In genomic region chr14:68552597-68552996, GRCh38 we compare ENCODE assay signal across 11 cellular contexts.
DNase-seq lines count a peak whose midpoint lies in the region; ATAC-seq and TF ChIP-seq lines count a peak whose summit lies in the region.
"Had no signal": no experiment of that assay in that cellular context is flagged by ENCODE, and none has a peak within 500 bp of the region (broad histone marks: within the 10 kb centered on the region; RNA-seq: fewer than 3 reads in every experiment).

No MANE protein-coding gene starts in this region.

- no peak for TF ChIP-seq CTCF in RWPE2 (IDR thresholded peaks at IDR 0.05; ENCODE audit: poor library complexity, severe bottlenecking)
- TF ChIP-seq CTCF in fibroblast of the aortic adventitia (IDR thresholded peaks at IDR 0.05; ENCODE audit: insufficient read depth, low read length): no peak
- no peak for TF ChIP-seq CTCF in stomach (IDR thresholded peaks at IDR 0.05)

- no peaks in the 10 kb centered on the region for H3K9me3 ChIP-seq in RWPE2 (ENCODE audit: severe bottlenecking)
- no peaks in the 10 kb centered on the region for H3K9me3 ChIP-seq in stomach

- no peak for ATAC-seq in RWPE2 (ENCODE audit: low read depth)
- ATAC-seq in GM18873 (IDR thresholded peaks at IDR 0.05; ENCODE audit: low FRiP score, unreplicated experiment): no peak
- no peak for ATAC-seq in GM21390 (IDR thresholded peaks at IDR 0.05; ENCODE audit: unreplicated experiment)
- ATAC-seq in GM18870 (IDR thresholded peaks at IDR 0.05; ENCODE audit: unreplicated experiment): no peak

- H3K36me3 ChIP-seq in RWPE2 (ENCODE audit: low read depth) (no peaks in the 10 kb centered on the region), stomach (no peaks in the 10 kb centered on the region)

- intact Hi-C loops in stomach (cut with DNase I; ENCODE audit: low total_unique reads): no loop called here

- H3K27me3 ChIP-seq in RWPE2 (ENCODE audit: insufficient read depth, poor library complexity, severe bottlenecking) (no peaks in the 10 kb centered on the region), stomach (no peaks in the 10 kb centered on the region)

- H3K27ac ChIP-seq in RWPE2 (ENCODE audit: poor library complexity, severe bottlenecking): peak overlapping the region; percentile 100
- peak overlapping the region in 4 of 5 donors; percentile 87 to 95 (median 93) for H3K27ac ChIP-seq in stomach

- TF ChIP-seq POLR2A in stomach (IDR thresholded peaks at IDR 0.05): no peak

- 30 to 65% (median 46%) methylated on average over 2 of the region's 2 CpGs for WGBS in stomach, 5 donors

- DNase-seq in GDM1 (lab: John Stamatoyannopoulos, UW) (peak; percentile 26), RWPE2 (ENCODE audit: low spot score) (no peak), fibroblast of the aortic adventitia (ENCODE audit: low read depth) (peak; percentile 46), stomach (no peak), NCI-H526 treated with DMSO at 0.1 percent for 48 hours (lab: John Stamatoyannopoulos, UW) (no peak)
- DNase-seq: NCI-H446 treated with DMSO at 0.1 percent for 48 hours; stimulated activated CD4-positive, alpha-beta T cell treated with anti-CD3 and anti-CD28 coated beads, Interleukin-2, amount 100 ng/mL, for 48 hours; T-helper 2 cell had no signal

- H3K4me3 ChIP-seq in RWPE2 (ENCODE audit: severe bottlenecking) (no peak overlapping the region), fibroblast of the aortic adventitia (ENCODE audit: low read depth, low read length) (no peak overlapping the region), stomach (no peak overlapping the region)

- no peak for TF ChIP-seq EP300 in stomach (IDR thresholded peaks at IDR 0.05)

- peaks cover 61% of the 10 kb centered on the region for H3K4me1 ChIP-seq in RWPE2 (ENCODE audit: insufficient read depth, poor library complexity, severe bottlenecking)
- peaks cover 48 to 81% (median 65%) of the 10 kb centered on the region in 4 donors for H3K4me1 ChIP-seq in stomach

Comparison
In these comparisons a context has a peak if more than half of its experiments do, and no peak if none do; other contexts are left out.
1. DNase-seq: peak in GDM1 (single experiment) and fibroblast of the aortic adventitia (single experiment); none in RWPE2 (single experiment), stomach (single experiment) and NCI-H526 treated with DMSO at 0.1 percent for 48 hours (single experiment).